In the genomic region with DNA sequence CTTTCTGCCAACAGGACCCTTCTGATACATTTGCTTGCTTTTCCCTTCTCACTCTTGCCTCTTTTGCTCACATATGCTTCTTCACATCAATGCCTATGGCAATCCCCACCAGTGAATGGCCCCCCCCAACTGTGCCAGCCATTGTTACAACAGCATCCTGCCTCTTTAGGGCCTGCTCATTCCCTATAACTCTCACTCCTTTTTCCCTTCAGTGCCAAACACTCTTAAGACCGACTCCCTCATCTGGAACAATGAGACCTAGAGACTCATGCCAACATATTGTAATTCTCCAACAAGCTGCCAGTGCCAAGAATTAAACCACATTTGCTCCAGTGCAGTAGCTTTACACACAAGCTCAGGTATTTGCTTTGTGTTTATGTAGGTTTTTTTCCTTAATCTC, we compare ENCODE assay signal across 17 cellular contexts.
DNase-seq lines count a peak whose midpoint lies in the region; ATAC-seq and TF ChIP-seq lines count a peak whose summit lies in the region.
"Had no signal": no experiment of that assay in that cellular context is flagged by ENCODE, and none has a peak within 500 bp of the region (broad histone marks: within the 10 kb centered on the region; RNA-seq: fewer than 3 reads in every experiment).

No MANE protein-coding gene starts in this region.

- TF ChIP-seq CTCF in retinal pigment epithelial cell (conservative IDR thresholded peaks at IDR 0.05; ENCODE audit: low read depth, low read length), result no peak
- no peak for TF ChIP-seq CTCF in Peyer's patch (IDR thresholded peaks at IDR 0.05)
- TF ChIP-seq CTCF in colonic mucosa (IDR thresholded peaks at IDR 0.05), result no peak

- no peak for TF ChIP-seq POLR2A in Peyer's patch (IDR thresholded peaks at IDR 0.05)

- DNase-seq in NCI-H748 (lab: John Stamatoyannopoulos, UW; ENCODE audit: unreplicated experiment), result peak; percentile 34
- DNase-seq in NCI-H748 treated with DMSO at 0.1 percent for 48 hours (lab: John Stamatoyannopoulos, UW), result no peak
- DNase-seq in NCI-H345 (lab: John Stamatoyannopoulos, UW), result peak; percentile 90
- DNase-seq in fibroblast of gingiva (ENCODE audit: low read depth), result peak; percentile 4
- DNase-seq in retinal pigment epithelial cell (ENCODE audit: low read depth), result peak; percentile 97
- no peak for DNase-seq in Peyer's patch
- no peak for DNase-seq in colonic mucosa
- DNase-seq: activated CD4-positive, CD25-positive, alpha-beta regulatory T cell; activated naive CD4-positive, alpha-beta T cell treated with Interleukin-2 at 50 U/mL for 16 hours; effector memory CD4-positive, alpha-beta T cell; foreskin fibroblast; GM23248; nephron progenitor cell; Right ventricle myocardium superior; stimulated activated CD4-positive, alpha-beta T cell treated with anti-CD3 and anti-CD28 coated beads, Interleukin-4, amount 100 ng/mL, for 1 hour had no signal

- H3K36me3 ChIP-seq in Peyer's patch, result no peaks in the 10 kb centered on the region
- no peaks in the 10 kb centered on the region for H3K36me3 ChIP-seq in colonic mucosa
- H3K36me3 ChIP-seq: thoracic aorta had no signal

- H3K4me1 ChIP-seq in Peyer's patch (no peaks in the 10 kb centered on the region), colonic mucosa (no peaks in the 10 kb centered on the region)

- intact Hi-C loops in colonic mucosa (cut with DNase I), result no loop called here

- H3K9me3 ChIP-seq in Peyer's patch (no peaks in the 10 kb centered on the region), colonic mucosa (no peaks in the 10 kb centered on the region)
- H3K9me3 ChIP-seq: thoracic aorta had no signal

- H3K27ac ChIP-seq in Peyer's patch (no peak overlapping the region), colonic mucosa (no peak overlapping the region)
- H3K27ac ChIP-seq: GM23248, thoracic aorta had no signal

- ATAC-seq in HG03280 (IDR thresholded peaks at IDR 0.05; ENCODE audit: unreplicated experiment), result no peak

- H3K4me3 ChIP-seq in retinal pigment epithelial cell (ENCODE audit: low read length), result no peak overlapping the region
- no peak overlapping the region for H3K4me3 ChIP-seq in Peyer's patch
- H3K4me3 ChIP-seq in colonic mucosa, result no peak overlapping the region
- H3K4me3 ChIP-seq: GM23248, thoracic aorta had no signal

- H3K27me3 ChIP-seq in Peyer's patch (no peaks in the 10 kb centered on the region), colonic mucosa (no peaks in the 10 kb centered on the region)

- H3K9ac ChIP-seq in colonic mucosa (ENCODE audit: low read depth in 2 of 2, low read length in 2 of 2), result no peak overlapping the region
- H3K9ac ChIP-seq: GM23248 had no signal

Comparison
In these comparisons a context has a peak if more than half of its experiments do, and no peak if none do; other contexts are left out.
1. DNase-seq: peak in NCI-H748 (single experiment), NCI-H345 (single experiment), fibroblast of gingiva (single experiment) and retinal pigment epithelial cell (single experiment); none in NCI-H748 treated with DMSO at 0.1 percent for 48 hours (single experiment), Peyer's patch (0 of 3) and colonic mucosa (single experiment).